Comparison of ENCODE assay signal across 14 cellular contexts in genomic region chr2:85810376-85811172, GRCh38. TPM values are rescaled to one million over a fixed set of nuclear protein-coding genes. Genes with fewer than 3 reads are reported as not detected.
A peak's percentile ranks its signal among the peaks of the same experiment; 100 is the strongest.
DNase-seq lines count a peak whose midpoint lies in the region; ATAC-seq and TF ChIP-seq lines count a peak whose summit lies in the region.
"Had no signal": no experiment of that assay in that cellular context is flagged by ENCODE, and none has a peak within 500 bp of the region (broad histone marks: within the 10 kb centered on the region; RNA-seq: fewer than 3 reads in every experiment).

No MANE protein-coding gene starts in this region.

- no peak overlapping the region for H3K27ac Mint-ChIP-seq in GM23338
- H3K27ac Mint-ChIP-seq: activated CD4-positive, alpha-beta T cell treated with anti-CD3 and anti-CD28 coated beads for 36 hours; activated T-helper 1 cell treated with anti-CD3 and anti-CD28 coated beads, Interleukin-12 subunit alpha, Interleukin-12 subunit beta, Interleukin-2, Interleukin-4 antibody, amounts not matched to agents 30 ng/mL and 10 ng/mL and 1 ng/mL, durations not matched to agents 14 hours and 24 hours and 36 hours; CD14-positive monocyte had no signal

- H3K9me3 ChIP-seq in SK-N-MC (ENCODE audit: low read depth, low read length) = no peaks in the 10 kb centered on the region
- no peaks in the 10 kb centered on the region for H3K9me3 ChIP-seq in left lung
- H3K9me3 ChIP-seq in stomach = no peaks in the 10 kb centered on the region

- no peak for TF ChIP-seq EP300 in stomach (IDR thresholded peaks at IDR 0.05)

- H3K27ac ChIP-seq in GM23338 (ENCODE audit: low read depth) (no peak overlapping the region), SK-N-MC (peak overlapping the region; percentile 58; the same call in 1 of the 2 replicates), left lung (peak overlapping the region; percentile 67 to 75), stomach (peak overlapping the region; percentile 5 to 67 (median 62))
- H3K27ac ChIP-seq: HL-60, parathyroid adenoma had no signal

- H3K36me3 Mint-ChIP-seq in GM23338 (ENCODE audit: low read depth) = no peaks in the 10 kb centered on the region
- H3K36me3 Mint-ChIP-seq: CD14-positive monocyte had no signal

- peak overlapping the region; percentile 89 for H2AFZ ChIP-seq in GM23338
- H2AFZ ChIP-seq: parathyroid adenoma had no signal

- H3K4me1 ChIP-seq in GM23338 (ENCODE audit: insufficient read depth) = peaks cover 3% of the 10 kb centered on the region; the same call in 1 of the 2 replicates
- peaks cover 10 to 29% of the 10 kb centered on the region in 2 donors for H3K4me1 ChIP-seq in left lung
- H3K4me1 ChIP-seq in stomach = peaks cover 14 to 53% (median 29%) of the 10 kb centered on the region in 4 donors
- H3K4me1 ChIP-seq: parathyroid adenoma had no signal

- TF ChIP-seq POLR2A in stomach (IDR thresholded peaks at IDR 0.05) = no peak

- no peak overlapping the region for H3K4me3 Mint-ChIP-seq in GM23338
- H3K4me3 Mint-ChIP-seq: activated CD4-positive, alpha-beta T cell treated with anti-CD3 and anti-CD28 coated beads for 36 hours; activated T-helper 1 cell treated with anti-CD3 and anti-CD28 coated beads, Interleukin-12 subunit alpha, Interleukin-12 subunit beta, Interleukin-2, Interleukin-4 antibody, amounts not matched to agents 30 ng/mL and 10 ng/mL and 1 ng/mL, durations not matched to agents 14 hours and 24 hours and 36 hours; CD14-positive monocyte had no signal

- DNase-seq in GM23338 (ENCODE audit: low spot score) (no peak), SK-N-MC (ENCODE audit: low read depth, low spot score) (no peak), left lung (no peak), stomach (no peak), GOT3 (lab: John Stamatoyannopoulos, UW) (no peak), amygdala (lab: John Stamatoyannopoulos, UW) (no peak)
- DNase-seq: activated CD4-positive, alpha-beta T cell treated with anti-CD3 and anti-CD28 coated beads for 36 hours; NCI-H524 had no signal

- H3K36me3 ChIP-seq in GM23338 (ENCODE audit: insufficient read depth) (no peaks in the 10 kb centered on the region), SK-N-MC (ENCODE audit: insufficient read depth, low read length) (no peaks in the 10 kb centered on the region), left lung (no peaks in the 10 kb centered on the region), stomach (no peaks in the 10 kb centered on the region)

- TF ChIP-seq CTCF in GM23338 (conservative IDR thresholded peaks at IDR 0.05; ENCODE audit: low read depth in 2 of 2) (no peak), left lung (IDR thresholded peaks at IDR 0.05) (no peak), stomach (IDR thresholded peaks at IDR 0.05) (no peak)

- ATAC-seq in GM23338 = peak; percentile 11
- ATAC-seq in left lung = peak; percentile 20
- ATAC-seq in GM21717 (IDR thresholded peaks at IDR 0.05; ENCODE audit: unreplicated experiment) = no peak
- no peak for ATAC-seq in HG02678 (IDR thresholded peaks at IDR 0.05; ENCODE audit: unreplicated experiment)
- ATAC-seq: activated CD4-positive, alpha-beta T cell treated with anti-CD3 and anti-CD28 coated beads for 36 hours had no signal

- H3K4me1 Mint-ChIP-seq in GM23338 = peaks cover 7% of the 10 kb centered on the region
- H3K4me1 Mint-ChIP-seq: activated CD4-positive, alpha-beta T cell treated with anti-CD3 and anti-CD28 coated beads for 36 hours had no signal

- peak overlapping the region; percentile 42 for H3K9ac ChIP-seq in SK-N-MC (ENCODE audit: insufficient read length)
- H3K9ac ChIP-seq: parathyroid adenoma had no signal

- H4K20me1 ChIP-seq in GM23338 (replicated peaks; ENCODE audit: insufficient read depth) = no peaks in the 10 kb centered on the region

- no peaks in the 10 kb centered on the region for H3K9me3 Mint-ChIP-seq in GM23338
- H3K9me3 Mint-ChIP-seq: activated T-helper 1 cell treated with anti-CD3 and anti-CD28 coated beads, Interleukin-12 subunit alpha, Interleukin-12 subunit beta, Interleukin-2, Interleukin-4 antibody, amounts not matched to agents 30 ng/mL and 10 ng/mL and 1 ng/mL, durations not matched to agents 14 hours and 24 hours and 36 hours; CD14-positive monocyte had no signal

- no peaks in the 10 kb centered on the region for H3F3A ChIP-seq in GM23338 (replicated peaks; ENCODE audit: low read depth)

- H3K27me3 Mint-ChIP-seq in GM23338 (ENCODE audit: insufficient read depth, low read depth, poor library complexity) = peaks cover 4% of the 10 kb centered on the region

- WGBS in stomach, 5 donors = 62 to 75% (median 66%) methylated on average over 14 to 16 of the region's 16 CpGs

- no peak overlapping the region for H3K4me2 ChIP-seq in GM23338

- intact Hi-C loops in left lung (cut with DNase I) (loop anchor here in 1 of 2 donors (5.0 kb wide), 2 partner anchors 78 to 168 kb away; no protein-coding TSS in a partner anchor), stomach (cut with DNase I; ENCODE audit: low total_unique reads) (loop anchor here (5.0 to 10.0 kb wide), 2 partner anchors 56 to 83 kb away; partner anchors contain the start of gene ATOH8)

- H3K27me3 ChIP-seq in GM23338 (ENCODE audit: insufficient read depth) (no peaks in the 10 kb centered on the region), left lung (no peaks in the 10 kb centered on the region), stomach (no peaks in the 10 kb centered on the region)

- H3K4me3 ChIP-seq in GM23338 (no peak overlapping the region), SK-N-MC (no peak overlapping the region), left lung (no peak overlapping the region), stomach (peak overlapping the region in 1 of 4 donors; percentile 15)

- no peaks in the 10 kb centered on the region for H3K79me2 ChIP-seq in GM23338 (replicated peaks; ENCODE audit: insufficient read depth)
- H3K79me2 ChIP-seq: parathyroid adenoma had no signal

- no peaks in the 10 kb centered on the region for H3K9me2 ChIP-seq in GM23338 (ENCODE audit: insufficient read depth)

TF ChIP-seq in GM23338, 12 proteins besides CTCF, POLR2A, EP300 and RAD21 (continues in another document):
- TF ChIP-seq EZH2phosphoT487 (IDR thresholded peaks at IDR 0.05; ENCODE audit: unreplicated experiment) = no peak
- TF ChIP-seq EZH2 (IDR thresholded peaks at IDR 0.05; ENCODE audit: low read depth, unreplicated experiment) = no peak
- TF ChIP-seq ZNF114 (CRISPR knock-in tag; IDR thresholded peaks at IDR 0.05) = no peak
- no peak for TF ChIP-seq STAT1 (IDR thresholded peaks at IDR 0.05; ENCODE audit: unreplicated experiment)
- no peak for TF ChIP-seq ETS1 (IDR thresholded peaks at IDR 0.05)
- no peak for TF ChIP-seq ZNF331 (CRISPR knock-in tag; IDR thresholded peaks at IDR 0.05; ENCODE audit: low read depth)
- TF ChIP-seq POLR2AphosphoS5 (IDR thresholded peaks at IDR 0.05; ENCODE audit: low read depth) = no peak

RNA-seq across cellular contexts. Expression of gene ATOH8, which starts 56.8 kb away (rescaled TPM):
- total RNA-seq in GM23338 (2014; rRNA removed; shearing (Covaris generic)) = 0.62 and 0.97 TPM in 2 replicates
- polyA plus RNA-seq in GM23338 (2016; fragmentation: Nextera tagmentation; extraction: Ambion mirVana) = 0.11 and 0.45 TPM in 2 replicates
- 10 to 100 TPM; 24.7 to 27.1 TPM for total RNA-seq in left lung
- total RNA-seq in stomach = 10 to 100 TPM in 2 of 5 donors, 1 to 10 TPM in 3; 2.3 to 23.2 (median 9.7) TPM
- polyA plus RNA-seq in stomach = 10 to 100 TPM; 11.3 to 20.0 (median 15.3) TPM
- total RNA-seq: activated CD4-positive, alpha-beta T cell treated with anti-CD3 and anti-CD28 coated beads for 36 hours had no signal

Comparison
In these comparisons a context has a peak if more than half of its experiments do, and no peak if none do; other contexts are left out.
1. ATAC-seq: peak in GM23338 (single experiment) and left lung (single experiment); none in GM21717 (single experiment) and HG02678 (single experiment).